ENCODE assay signal across 18 cellular contexts in genomic region chr3:196636369-196637349, GRCh38. TPM values are rescaled to one million over a fixed set of nuclear protein-coding genes. Genes with fewer than 3 reads are reported as not detected.
DNase-seq lines count a peak whose midpoint lies in the region; ATAC-seq and TF ChIP-seq lines count a peak whose summit lies in the region.
"Had no signal": no experiment of that assay in that cellular context is flagged by ENCODE, and none has a peak within 500 bp of the region (broad histone marks: within the 10 kb centered on the region; RNA-seq: fewer than 3 reads in every experiment).

No MANE protein-coding gene starts in this region.

- peaks cover 35% of the 10 kb centered on the region for H3F3A ChIP-seq in MM.1S (ENCODE audit: insufficient read depth, low read length)

- H4K91ac ChIP-seq in neuronal stem cell (ENCODE audit: low read depth, low read length, poor library complexity): no peak overlapping the region

- H2BK120ac ChIP-seq in neuronal stem cell (ENCODE audit: low read depth, low read length): no peak overlapping the region

- no peaks in the 10 kb centered on the region for H3K27me3 Mint-ChIP-seq in T-helper 2 cell treated with Interferon-gamma antibody and Interleukin-4, amounts not matched to agents 5 μg/mL and 100 μg/mL, for 36 hours (ENCODE audit: low read depth)
- no peaks in the 10 kb centered on the region for H3K27me3 Mint-ChIP-seq in activated T-helper 1 cell treated with anti-CD3 and anti-CD28 coated beads, Interleukin-12 subunit alpha, Interleukin-12 subunit beta, Interleukin-2, Interleukin-4 antibody, amounts not matched to agents 30 ng/mL and 10 ng/mL and 1 ng/mL, durations not matched to agents 14 hours and 24 hours and 36 hours (ENCODE audit: insufficient read depth)
- H3K27me3 Mint-ChIP-seq: stimulated activated naive CD8-positive, alpha-beta T cell treated with anti-CD3 and anti-CD28 coated beads, Interleukin-15, Interleukin-2, amounts not matched to agents 100 ng/mL and 50 ng/mL, for 24 hours had no signal

- intact Hi-C loops in activated T-helper 1 cell treated with anti-CD3 and anti-CD28 coated beads, Interleukin-12 subunit alpha, Interleukin-12 subunit beta, Interleukin-2, Interleukin-4 antibody, amounts not matched to agents 30 ng/mL and 10 ng/mL and 1 ng/mL, durations not matched to agents 14 hours and 24 hours and 36 hours (cut with micrococcal nuclease): no loop called here

- no peak for ATAC-seq in HG03342 (IDR thresholded peaks at IDR 0.05; ENCODE audit: unreplicated experiment)
- ATAC-seq: activated T-cell treated with anti-CD3 and anti-CD28 coated beads, Interleukin-2, amount 50 U/mL, for 72 hours; left lung; right cardiac atrium had no signal

- H3K4me3 ChIP-seq in neuronal stem cell (ENCODE audit: low read length in 2 of 2): no peak overlapping the region
- H3K4me3 ChIP-seq in MM.1S (ENCODE audit: low read length): no peak overlapping the region
- H3K4me3 ChIP-seq: left lung had no signal

- no peak overlapping the region for H3K4ac ChIP-seq in neuronal stem cell (ENCODE audit: low read length)

- H3K4me1 ChIP-seq in neuronal stem cell (ENCODE audit: control insufficient read depth in 2 of 2, insufficient read depth in 1 of 2, low read depth in 1 of 2, low read length in 2 of 2): peaks cover 14 to 19% of the 10 kb centered on the region in 2 donors
- H3K4me1 ChIP-seq in MM.1S (ENCODE audit: low read length): peaks cover 21% of the 10 kb centered on the region

- H3K9ac ChIP-seq in neuronal stem cell (ENCODE audit: low read depth, low read length, poor library complexity): no peak overlapping the region
- H3K9ac ChIP-seq in MM.1S (ENCODE audit: low read length): no peak overlapping the region

- H3K36me3 ChIP-seq in neuronal stem cell (replicated peaks in 1 of 2; ENCODE audit: control insufficient read depth in 2 of 2, insufficient read depth in 2 of 2, low read length in 2 of 2): no peaks in the 10 kb centered on the region
- H3K36me3 ChIP-seq in MM.1S (replicated peaks; ENCODE audit: insufficient read depth, low read length): no peaks in the 10 kb centered on the region
- H3K36me3 ChIP-seq: left lung had no signal

- peak overlapping the region; percentile 89 for H3K18ac ChIP-seq in neuronal stem cell (ENCODE audit: low read length)

- H2AK5ac ChIP-seq in neuronal stem cell (ENCODE audit: low read depth, low read length): peak overlapping the region; percentile 59

- TF ChIP-seq CTCF in MM.1S (IDR thresholded peaks at IDR 0.05; ENCODE audit: low read length): no peak

- peaks cover 0 to 2% of the 10 kb centered on the region in 2 donors for H3K9me3 ChIP-seq in neuronal stem cell (replicated peaks in 1 of 2; ENCODE audit: control insufficient read depth in 2 of 2, insufficient read depth in 1 of 2, low read depth in 1 of 2, low read length in 2 of 2)
- no peaks in the 10 kb centered on the region for H3K9me3 ChIP-seq in MM.1S (replicated peaks; ENCODE audit: insufficient read depth, low read length)
- H3K9me3 ChIP-seq: left lung had no signal

- H2BK5ac ChIP-seq in neuronal stem cell (ENCODE audit: low read length): no peak overlapping the region

- WGBS in neuronal stem cell (ENCODE audit: extremely low coverage in 2 of 2, insufficient read length in 2 of 2, insufficient replicate concordance in 1 of 2), 2 donors: no CpG with 5 or more reads among the region's 20 CpGs

- H3K79me2 ChIP-seq in MM.1S (ENCODE audit: low read length): peaks cover 23% of the 10 kb centered on the region

- H3K23ac ChIP-seq in neuronal stem cell (ENCODE audit: low read depth, low read length, poor library complexity): no peak overlapping the region

- H3K79me1 ChIP-seq in neuronal stem cell (ENCODE audit: low read depth, low read length): no peaks in the 10 kb centered on the region

- H3K27me3 ChIP-seq in neuronal stem cell (ENCODE audit: control insufficient read depth in 3 of 3, insufficient read depth in 3 of 3, low read depth in 1 of 3, low read length in 3 of 3) (peaks cover 0 to 12% (median 0%) of the 10 kb centered on the region in 3 experiments), MM.1S (replicated peaks; ENCODE audit: insufficient read depth, low read length) (no peaks in the 10 kb centered on the region)

- no peak overlapping the region for H2BK12ac ChIP-seq in neuronal stem cell (ENCODE audit: low read length)

- no peaks in the 10 kb centered on the region for H3K9me3 Mint-ChIP-seq in T-helper 2 cell treated with Interferon-gamma antibody and Interleukin-4, amounts not matched to agents 5 μg/mL and 100 μg/mL, for 36 hours
- no peaks in the 10 kb centered on the region for H3K9me3 Mint-ChIP-seq in activated T-helper 1 cell treated with anti-CD3 and anti-CD28 coated beads, Interleukin-12 subunit alpha, Interleukin-12 subunit beta, Interleukin-2, Interleukin-4 antibody, amounts not matched to agents 30 ng/mL and 10 ng/mL and 1 ng/mL, durations not matched to agents 14 hours and 24 hours and 36 hours
- H3K9me3 Mint-ChIP-seq: activated T-cell treated with anti-CD3 and anti-CD28 coated beads, Interleukin-2, amount 50 U/mL, for 72 hours; stimulated activated naive CD8-positive, alpha-beta T cell treated with anti-CD3 and anti-CD28 coated beads, Interleukin-15, Interleukin-2, amounts not matched to agents 100 ng/mL and 50 ng/mL, for 24 hours had no signal

- H4K20me1 ChIP-seq in MM.1S (ENCODE audit: insufficient read depth, low read length): peaks cover 2% of the 10 kb centered on the region; the same call in 1 of the 2 replicates

- H3K4me2 ChIP-seq in neuronal stem cell (ENCODE audit: insufficient read depth, low read length, poor library complexity, severe bottlenecking) (no peak overlapping the region), MM.1S (ENCODE audit: low read depth, low read length) (no peak overlapping the region)

- no peak overlapping the region for H3K14ac ChIP-seq in neuronal stem cell (ENCODE audit: low read length)

- peaks cover 29% of the 10 kb centered on the region for H3K36me3 Mint-ChIP-seq in T-helper 2 cell treated with Interferon-gamma antibody and Interleukin-4, amounts not matched to agents 5 μg/mL and 100 μg/mL, for 36 hours (ENCODE audit: low read depth)
- H3K36me3 Mint-ChIP-seq in activated T-helper 1 cell treated with anti-CD3 and anti-CD28 coated beads, Interleukin-12 subunit alpha, Interleukin-12 subunit beta, Interleukin-2, Interleukin-4 antibody, amounts not matched to agents 30 ng/mL and 10 ng/mL and 1 ng/mL, durations not matched to agents 14 hours and 24 hours and 36 hours (ENCODE audit: low read depth): peaks cover 9% of the 10 kb centered on the region

- H3K27ac ChIP-seq in neuronal stem cell (replicated peaks; ENCODE audit: low read length) (no peak overlapping the region), MM.1S (ENCODE audit: low read length) (no peak overlapping the region)
- H3K27ac ChIP-seq: left lung had no signal

- no peak overlapping the region for H4K8ac ChIP-seq in neuronal stem cell (ENCODE audit: low read depth, low read length)

- H2AFZ ChIP-seq in neuronal stem cell (ENCODE audit: low read length) (no peak overlapping the region), MM.1S (ENCODE audit: low read length) (no peak overlapping the region)

- H3K4me3 Mint-ChIP-seq in T-helper 2 cell treated with Interferon-gamma antibody and Interleukin-4, amounts not matched to agents 5 μg/mL and 100 μg/mL, for 36 hours: peak overlapping the region; percentile 53
- H3K4me3 Mint-ChIP-seq in activated T-helper 1 cell treated with anti-CD3 and anti-CD28 coated beads, Interleukin-12 subunit alpha, Interleukin-12 subunit beta, Interleukin-2, Interleukin-4 antibody, amounts not matched to agents 30 ng/mL and 10 ng/mL and 1 ng/mL, durations not matched to agents 14 hours and 24 hours and 36 hours: peak overlapping the region; percentile 42
- H3K4me3 Mint-ChIP-seq: stimulated activated naive CD8-positive, alpha-beta T cell treated with anti-CD3 and anti-CD28 coated beads, Interleukin-15, Interleukin-2, amounts not matched to agents 100 ng/mL and 50 ng/mL, for 24 hours had no signal

- H2BK15ac ChIP-seq in neuronal stem cell (ENCODE audit: low read length): peak overlapping the region; percentile 88

- H3K9me2 ChIP-seq in MM.1S (replicated peaks; ENCODE audit: insufficient read depth, low read length): no peaks in the 10 kb centered on the region

- peak overlapping the region; percentile 0 for H3K27ac Mint-ChIP-seq in T-helper 2 cell treated with Interferon-gamma antibody and Interleukin-4, amounts not matched to agents 5 μg/mL and 100 μg/mL, for 36 hours
- H3K27ac Mint-ChIP-seq in activated T-helper 1 cell treated with anti-CD3 and anti-CD28 coated beads, Interleukin-12 subunit alpha, Interleukin-12 subunit beta, Interleukin-2, Interleukin-4 antibody, amounts not matched to agents 30 ng/mL and 10 ng/mL and 1 ng/mL, durations not matched to agents 14 hours and 24 hours and 36 hours: no peak overlapping the region
- H3K27ac Mint-ChIP-seq: activated T-cell treated with anti-CD3 and anti-CD28 coated beads, Interleukin-2, amount 50 U/mL, for 72 hours had no signal

- peaks cover 45% of the 10 kb centered on the region for H3K4me1 Mint-ChIP-seq in T-helper 2 cell treated with Interferon-gamma antibody and Interleukin-4, amounts not matched to agents 5 μg/mL and 100 μg/mL, for 36 hours (ENCODE audit: low read depth)
- peaks cover 75% of the 10 kb centered on the region for H3K4me1 Mint-ChIP-seq in activated T-helper 1 cell treated with anti-CD3 and anti-CD28 coated beads, Interleukin-12 subunit alpha, Interleukin-12 subunit beta, Interleukin-2, Interleukin-4 antibody, amounts not matched to agents 30 ng/mL and 10 ng/mL and 1 ng/mL, durations not matched to agents 14 hours and 24 hours and 36 hours (ENCODE audit: low read depth)

- DNase-seq in T-helper 2 cell treated with Interferon-gamma antibody and Interleukin-4, amounts not matched to agents 5 μg/mL and 100 μg/mL, for 36 hours (ENCODE audit: low spot score): no peak
- DNase-seq in T-helper 2 cell (no peak), EL (peak; percentile 53), neuronal stem cell (ENCODE audit: low spot score) (no peak), H4 (ENCODE audit: low spot score) (no peak), MM.1S (no peak)
- no peak for DNase-seq in activated T-helper 1 cell treated with anti-CD3 and anti-CD28 coated beads, Interleukin-12 subunit alpha, Interleukin-12 subunit beta, Interleukin-2, Interleukin-4 antibody, amounts not matched to agents 30 ng/mL and 10 ng/mL and 1 ng/mL, durations not matched to agents 14 hours and 24 hours and 36 hours (ENCODE audit: low spot score)
- DNase-seq: activated CD4-positive, CD25-positive, alpha-beta regulatory T cell treated with anti-CD3 and anti-CD28 coated beads, Interleukin-2, amount 50 U/mL, for 72 hours; activated T-cell treated with anti-CD3 and anti-CD28 coated beads, Interleukin-2, amount 50 U/mL, for 72 hours; dermis blood vessel endothelial cell; hypothalamus; left lung; NCI-H1092; NCI-H2227 treated with DMSO at 0.1 percent for 48 hours had no signal

RNA-seq across cellular contexts. Expression of gene NRROS, which starts 2.8 kb away (rescaled TPM):
- 37.8 and 38.8 TPM in 2 replicates for total RNA-seq in activated T-helper 1 cell treated with anti-CD3 and anti-CD28 coated beads, Interleukin-12 subunit alpha, Interleukin-12 subunit beta, Interleukin-2, Interleukin-4 antibody, amounts not matched to agents 30 ng/mL and 10 ng/mL and 1 ng/mL, durations not matched to agents 14 hours and 24 hours and 36 hours
- 2.1 TPM for polyA plus RNA-seq in neuronal stem cell (2013, experiment 1 of 2)
- 2.0 TPM for polyA plus RNA-seq in neuronal stem cell (2013, experiment 2 of 2)
- 0.02 TPM in 1 of 2 replicates, not detected in the other for total RNA-seq in H4 (2014; rRNA removed; shearing (Covaris generic))
- polyA plus RNA-seq: neural cell had no signal

Comparison
In these comparisons a context has a peak if more than half of its experiments do, and no peak if none do; other contexts are left out.
1. RNA of gene NRROS, which starts 2.8 kb away (total RNA-seq): 37.8 to 38.8 TPM in activated T-helper 1 cell treated with anti-CD3 and anti-CD28 coated beads, Interleukin-12 subunit alpha, Interleukin-12 subunit beta, Interleukin-2, Interleukin-4 antibody, amounts not matched to agents 30 ng/mL and 10 ng/mL and 1 ng/mL, durations not matched to agents 14 hours and 24 hours and 36 hours; 0.02 TPM in H4; every median in the first group is over 10 times any median in the second.